Comparison of ENCODE assay signal across 12 cellular contexts in genomic region chr2:117126656-117127055, GRCh38.
DNase-seq lines count a peak whose midpoint lies in the region; ATAC-seq and TF ChIP-seq lines count a peak whose summit lies in the region.
"Had no signal": no experiment of that assay in that cellular context is flagged by ENCODE, and none has a peak within 500 bp of the region (broad histone marks: within the 10 kb centered on the region; RNA-seq: fewer than 3 reads in every experiment).

No MANE protein-coding gene starts in this region.

- no peak for TF ChIP-seq CTCF in progenitor cell of endocrine pancreas (IDR thresholded peaks at IDR 0.05; ENCODE audit: unreplicated experiment)
- TF ChIP-seq CTCF in CD14-positive monocyte (IDR thresholded peaks at IDR 0.05) = no peak
- TF ChIP-seq CTCF in WTC11 (IDR thresholded peaks at IDR 0.05) = no peak

- H3K27ac Mint-ChIP-seq in progenitor cell of endocrine pancreas (peak overlapping the region; percentile 91), CD14-positive monocyte (no peak overlapping the region), WTC11 (no peak overlapping the region)
- H3K27ac Mint-ChIP-seq: CD4-positive, CD25-positive, alpha-beta regulatory T cell had no signal

- CTCF ChIA-PET in WTC11 (lab: Charles Lee) = no interaction called here

- H3K4me1 Mint-ChIP-seq in progenitor cell of endocrine pancreas (ENCODE audit: low read depth) = peaks cover 32% of the 10 kb centered on the region
- H3K4me1 Mint-ChIP-seq in CD14-positive monocyte = no peaks in the 10 kb centered on the region
- H3K4me1 Mint-ChIP-seq in WTC11 = no peaks in the 10 kb centered on the region
- H3K4me1 Mint-ChIP-seq: CD4-positive, CD25-positive, alpha-beta regulatory T cell had no signal

- intact Hi-C loops in left colon (cut with DNase I, micrococcal nuclease) = no loop called here
- intact Hi-C loops in CD14-positive monocyte (cut with micrococcal nuclease) = no loop called here

- ATAC-seq in left colon = peak; percentile 72
- no peak for ATAC-seq in GM19452 (IDR thresholded peaks at IDR 0.05; ENCODE audit: unreplicated experiment)
- no peak for ATAC-seq in WTC11
- ATAC-seq: HCT116 had no signal

- POLR2A ChIA-PET in WTC11 (lab: Charles Lee) = no interaction called here

- H3K27me3 Mint-ChIP-seq in progenitor cell of endocrine pancreas (no peaks in the 10 kb centered on the region), CD14-positive monocyte (ENCODE audit: low read depth in 3 of 3) (peaks cover 0 to 2% (median 0%) of the 10 kb centered on the region in 3 donors), WTC11 (ENCODE audit: low read depth) (no peaks in the 10 kb centered on the region)
- H3K27me3 Mint-ChIP-seq: CD4-positive, CD25-positive, alpha-beta regulatory T cell had no signal

- DNase-seq in NCI-H82 (lab: John Stamatoyannopoulos, UW) = peak; percentile 13
- no peak for DNase-seq in NCI-H82 treated with DMSO at 0.1 percent for 48 hours (lab: John Stamatoyannopoulos, UW; ENCODE audit: unreplicated experiment)
- DNase-seq in left colon = no peak
- no peak for DNase-seq in progenitor cell of endocrine pancreas (ENCODE audit: low spot score, unreplicated experiment)
- no peak for DNase-seq in CD14-positive monocyte (ENCODE audit: low spot score)
- DNase-seq in WTC11 (ENCODE audit: low spot score) = no peak
- DNase-seq in A172 (ENCODE audit: low spot score) = no peak
- DNase-seq: AML-193; CD4-positive, CD25-positive, alpha-beta regulatory T cell; DMS 273 treated with DMSO at 0.1 percent for 48 hours had no signal

- H3K4me3 Mint-ChIP-seq in progenitor cell of endocrine pancreas (ENCODE audit: low read depth) (peak overlapping the region; percentile 25), CD14-positive monocyte (no peak overlapping the region), WTC11 (no peak overlapping the region)
- H3K4me3 Mint-ChIP-seq: CD4-positive, CD25-positive, alpha-beta regulatory T cell had no signal

- H3K9me3 Mint-ChIP-seq in progenitor cell of endocrine pancreas (ENCODE audit: low read depth) (peaks cover 13% of the 10 kb centered on the region), CD14-positive monocyte (peaks cover 0 to 10% (median 4%) of the 10 kb centered on the region in 7 donors), WTC11 (peaks cover 11% of the 10 kb centered on the region)

- H3K36me3 Mint-ChIP-seq in progenitor cell of endocrine pancreas (ENCODE audit: insufficient read depth) (peaks cover 11% of the 10 kb centered on the region), CD14-positive monocyte (no peaks in the 10 kb centered on the region), WTC11 (no peaks in the 10 kb centered on the region)
- H3K36me3 Mint-ChIP-seq: CD4-positive, CD25-positive, alpha-beta regulatory T cell had no signal

TF ChIP-seq in WTC11, 78 proteins besides CTCF, POLR2A, EP300 and RAD21:
- no peak for TF ChIP-seq CREB1 (CRISPR knock-in tag; IDR thresholded peaks at IDR 0.05)
- TF ChIP-seq IRF2 (CRISPR knock-in tag; IDR thresholded peaks at IDR 0.05; ENCODE audit: borderline replicate concordance, low read depth) = no peak
- TF ChIP-seq GRHL2 (CRISPR knock-in tag; IDR thresholded peaks at IDR 0.05; ENCODE audit: insufficient replicate concordance, severe bottlenecking) = no peak
- TF ChIP-seq ZNF671 (CRISPR knock-in tag; IDR thresholded peaks at IDR 0.05) = no peak
- TF ChIP-seq PRRX2 (CRISPR knock-in tag; IDR thresholded peaks at IDR 0.05) = no peak
- TF ChIP-seq JAZF1 (CRISPR knock-in tag; IDR thresholded peaks at IDR 0.05) = no peak
- no peak for TF ChIP-seq TEAD4 (CRISPR knock-in tag; IDR thresholded peaks at IDR 0.05)
- TF ChIP-seq ELF4 (CRISPR knock-in tag; IDR thresholded peaks at IDR 0.05; ENCODE audit: low read depth) = no peak
- no peak for TF ChIP-seq NR3C1 (CRISPR knock-in tag; conservative IDR thresholded peaks at IDR 0.05; ENCODE audit: low read depth)
